19 cellular contexts compared by ENCODE assay signal in genomic region chr13:32334676-32335075, GRCh38. TPM values are rescaled to one million over a fixed set of nuclear protein-coding genes. Genes with fewer than 3 reads are reported as not detected.
DNase-seq lines count a peak whose midpoint lies in the region; ATAC-seq and TF ChIP-seq lines count a peak whose summit lies in the region.
"Had no signal": no experiment of that assay in that cellular context is flagged by ENCODE, and none has a peak within 500 bp of the region (broad histone marks: within the 10 kb centered on the region; RNA-seq: fewer than 3 reads in every experiment).

No MANE protein-coding gene starts in this region.

- H3K4me3 ChIP-seq in AG10803 (ENCODE audit: low read length) (no peak overlapping the region), fibroblast of pulmonary artery (replicated peaks; ENCODE audit: low read depth, low read length) (no peak overlapping the region)
- H3K4me3 ChIP-seq in effector memory CD4-positive, alpha-beta T cell (ENCODE audit: insufficient read depth, low read depth, low read length, poor library complexity, severe bottlenecking): no peak overlapping the region
- H3K4me3 ChIP-seq: GM12878, K562 had no signal

- H3K36me3 ChIP-seq in effector memory CD4-positive, alpha-beta T cell (ENCODE audit: control insufficient read depth, insufficient read depth, low read length): no peaks in the 10 kb centered on the region

- H3K27ac ChIP-seq in effector memory CD4-positive, alpha-beta T cell (ENCODE audit: insufficient read depth, low read length, poor library complexity, severe bottlenecking): no peak overlapping the region

- H3K9me3 ChIP-seq in effector memory CD4-positive, alpha-beta T cell (ENCODE audit: control insufficient read depth, low read length): no peaks in the 10 kb centered on the region

- no peak for ATAC-seq in HG03442 (IDR thresholded peaks at IDR 0.05; ENCODE audit: unreplicated experiment)
- ATAC-seq: GM12878, HCT116, K562 had no signal

- DNase-seq in AG10803 (ENCODE audit: low read depth) (peak; percentile 54), M059J (ENCODE audit: low read depth) (peak; percentile 7), SIG-M5 (lab: John Stamatoyannopoulos, UW) (peak; percentile 15), fibroblast of pulmonary artery (ENCODE audit: low read depth) (peak; percentile 39), DMS153 treated with DMSO at 0.1 percent for 48 hours (lab: John Stamatoyannopoulos, UW; ENCODE audit: unreplicated experiment) (no peak), GDM1 (lab: John Stamatoyannopoulos, UW) (no peak)
- no peak for DNase-seq in effector memory CD4-positive, alpha-beta T cell
- DNase-seq: 8988T, C1 segment of cervical spinal cord, COR-L47, DMS153, NCI-H1105, NCI-H187, NCI-H446, SHP77 had no signal

- no peaks in the 10 kb centered on the region for H3K27me3 ChIP-seq in effector memory CD4-positive, alpha-beta T cell (replicated peaks; ENCODE audit: control insufficient read depth, insufficient read depth, low read length, poor library complexity, severe bottlenecking)

- no peaks in the 10 kb centered on the region for H3K4me1 ChIP-seq in effector memory CD4-positive, alpha-beta T cell (ENCODE audit: control insufficient read depth, insufficient read depth, low read length, poor library complexity, severe bottlenecking)

- TF ChIP-seq CTCF in AG10803 (conservative IDR thresholded peaks at IDR 0.05; ENCODE audit: low read length) (no peak), fibroblast of pulmonary artery (IDR thresholded peaks at IDR 0.05; ENCODE audit: low read length, missing control alignments) (no peak)

RNA-seq across cellular contexts. Expression of gene BRCA2, which starts 19.4 kb away (rescaled TPM):
- total RNA-seq in M059J (2014; rRNA removed; shearing (Covaris generic)): 8.7 and 11.4 TPM in 2 replicates

RNA-seq across cellular contexts. Expression of gene ZAR1L, which starts 19.5 kb away (rescaled TPM):
- total RNA-seq in M059J (2014; rRNA removed; shearing (Covaris generic)): not detected in 2 replicates
- total RNA-seq: K562 had no signal

Comparison
In these comparisons a context has a peak if more than half of its experiments do, and no peak if none do; other contexts are left out.
1. DNase-seq: peak in AG10803 (single experiment), M059J (single experiment), SIG-M5 (single experiment) and fibroblast of pulmonary artery (single experiment); none in DMS153 treated with DMSO at 0.1 percent for 48 hours (single experiment), GDM1 (single experiment) and effector memory CD4-positive, alpha-beta T cell (0 of 3).